ENCODE assay signal across 37 cellular contexts in genomic region chr17:22464041-22464440, GRCh38.
"Had no signal": no experiment of that assay in that cellular context is flagged by ENCODE, and none has a peak within 500 bp of the region (broad histone marks: within the 10 kb centered on the region; RNA-seq: fewer than 3 reads in every experiment).

No MANE protein-coding gene starts in this region.

- H3K4me1 ChIP-seq: ascending aorta had no signal

- H3K27me3 ChIP-seq: ascending aorta, cardiac muscle cell had no signal

- H3K27ac Mint-ChIP-seq: activated CD4-positive, alpha-beta memory T cell treated with anti-CD3 and anti-CD28 coated beads, Interleukin-2, amount 10 ng/mL, durations not matched to agents 7 days and 5 days; activated CD4-positive, alpha-beta T cell treated with anti-CD3 and anti-CD28 coated beads for 36 hours; activated CD4-positive, alpha-beta T cell treated with anti-CD3 and anti-CD28 coated beads, Interleukin-2, amount 10 ng/mL, durations not matched to agents 7 days and 5 days; activated CD8-positive, alpha-beta memory T cell treated with anti-CD3 and anti-CD28 coated beads, Interleukin-2, amount 10 ng/mL, durations not matched to agents 7 days and 5 days; activated CD8-positive, alpha-beta T cell treated with anti-CD3 and anti-CD28 coated beads, Interleukin-2, amount 10 ng/mL, durations not matched to agents 7 days and 5 days; activated naive CD4-positive, alpha-beta T cell treated with anti-CD3 and anti-CD28 coated beads, Interleukin-2, amount 10 ng/mL, durations not matched to agents 7 days and 5 days; activated naive CD4-positive, alpha-beta T cell treated with anti-CD3 and anti-CD28 coated beads, Interleukin-2, amount 50 U/mL, for 24 hours; activated naive CD8-positive, alpha-beta T cell; activated naive CD8-positive, alpha-beta T cell treated with anti-CD3 and anti-CD28 coated beads, Interleukin-2, amount 50 U/mL, for 24 hours; activated T-cell treated with anti-CD3 and anti-CD28 coated beads, Interleukin-2, amount 50 U/mL, for 24 hours; activated T-helper 2 cell treated with anti-CD3 and anti-CD28 coated beads, Interferon-gamma antibody, Interleukin-2, Interleukin-4, amounts not matched to agents 10 μg/mL and 5 μg/mL and 100 μg/mL, durations not matched to agents 14 hours and 24 hours and 36 hours; brain; T-cell; T-helper 2 cell treated with Interferon-gamma antibody and Interleukin-4, amounts not matched to agents 5 μg/mL and 100 μg/mL, for 36 hours; WTC11 had no signal

- H3K4me1 Mint-ChIP-seq: activated CD4-positive, alpha-beta memory T cell treated with anti-CD3 and anti-CD28 coated beads, Interleukin-2, amount 10 ng/mL, durations not matched to agents 7 days and 5 days; activated CD4-positive, alpha-beta T cell treated with anti-CD3 and anti-CD28 coated beads for 36 hours; activated CD4-positive, alpha-beta T cell treated with anti-CD3 and anti-CD28 coated beads, Interleukin-2, amount 10 ng/mL, durations not matched to agents 7 days and 5 days; activated CD8-positive, alpha-beta memory T cell treated with anti-CD3 and anti-CD28 coated beads, Interleukin-2, amount 10 ng/mL, durations not matched to agents 7 days and 5 days; activated naive CD4-positive, alpha-beta T cell treated with anti-CD3 and anti-CD28 coated beads, Interleukin-2, amount 10 ng/mL, durations not matched to agents 7 days and 5 days; activated naive CD4-positive, alpha-beta T cell treated with anti-CD3 and anti-CD28 coated beads, Interleukin-2, amount 50 U/mL, for 24 hours; activated naive CD8-positive, alpha-beta T cell treated with anti-CD3 and anti-CD28 coated beads, Interleukin-2, amount 10 ng/mL, durations not matched to agents 7 days and 5 days; activated naive CD8-positive, alpha-beta T cell treated with anti-CD3 and anti-CD28 coated beads, Interleukin-2, amount 50 U/mL, for 24 hours; brain; central memory CD8-positive, alpha-beta T cell; T-cell; WTC11 had no signal

- H3K4me3 Mint-ChIP-seq: activated CD4-positive, alpha-beta memory T cell treated with anti-CD3 and anti-CD28 coated beads, Interleukin-2, amount 10 ng/mL, durations not matched to agents 7 days and 5 days; activated CD4-positive, alpha-beta T cell treated with anti-CD3 and anti-CD28 coated beads for 36 hours; activated CD4-positive, alpha-beta T cell treated with anti-CD3 and anti-CD28 coated beads, Interleukin-2, amount 10 ng/mL, durations not matched to agents 7 days and 5 days; activated CD8-positive, alpha-beta memory T cell treated with anti-CD3 and anti-CD28 coated beads, Interleukin-2, amount 10 ng/mL, durations not matched to agents 7 days and 5 days; activated CD8-positive, alpha-beta T cell treated with anti-CD3 and anti-CD28 coated beads, Interleukin-2, amount 10 ng/mL, durations not matched to agents 7 days and 5 days; activated naive CD4-positive, alpha-beta T cell treated with anti-CD3 and anti-CD28 coated beads, Interleukin-2, amount 10 ng/mL, durations not matched to agents 7 days and 5 days; activated naive CD4-positive, alpha-beta T cell treated with anti-CD3 and anti-CD28 coated beads, Interleukin-2, amount 50 U/mL, for 24 hours; activated naive CD8-positive, alpha-beta T cell; activated naive CD8-positive, alpha-beta T cell treated with anti-CD3 and anti-CD28 coated beads, Interleukin-2, amount 10 ng/mL, durations not matched to agents 7 days and 5 days; activated naive CD8-positive, alpha-beta T cell treated with anti-CD3 and anti-CD28 coated beads, Interleukin-2, amount 50 U/mL, for 24 hours; activated T-cell treated with anti-CD3 and anti-CD28 coated beads, Interleukin-2, amount 50 U/mL, for 24 hours; brain; central memory CD8-positive, alpha-beta T cell; T-cell; T-helper 2 cell treated with Interferon-gamma antibody and Interleukin-4, amounts not matched to agents 5 μg/mL and 100 μg/mL, for 36 hours; WTC11 had no signal

- DNase-seq: activated CD4-positive, alpha-beta memory T cell treated with anti-CD3 and anti-CD28 coated beads, Interleukin-2, amount 10 ng/mL, durations not matched to agents 7 days and 5 days; activated CD4-positive, alpha-beta T cell treated with anti-CD3 and anti-CD28 coated beads for 1 hour; activated CD4-positive, alpha-beta T cell treated with anti-CD3 and anti-CD28 coated beads for 36 hours; activated CD4-positive, alpha-beta T cell treated with anti-CD3 and anti-CD28 coated beads for 48 hours; activated CD4-positive, alpha-beta T cell treated with anti-CD3 and anti-CD28 coated beads, Interleukin-2, amount 10 ng/mL, durations not matched to agents 7 days and 5 days; activated CD4-positive, alpha-beta T cell treated with anti-CD3 and anti-CD28 coated beads, Interleukin-2, amount 50 U/mL, for 48 hours; activated CD4-positive, CD25-positive, alpha-beta regulatory T cell; activated CD8-positive, alpha-beta memory T cell treated with anti-CD3 and anti-CD28 coated beads for 24 hours; activated CD8-positive, alpha-beta memory T cell treated with anti-CD3 and anti-CD28 coated beads, Interleukin-2, amount 10 ng/mL, durations not matched to agents 7 days and 5 days; activated CD8-positive, alpha-beta memory T cell treated with anti-CD3 and anti-CD28 coated beads, Interleukin-2, amount 50 U/mL, for 48 hours; activated CD8-positive, alpha-beta T cell treated with anti-CD3 and anti-CD28 coated beads, Interleukin-2, amount 10 ng/mL, durations not matched to agents 7 days and 5 days; activated effector memory CD4-positive, alpha-beta T cell treated with Interleukin-2 at 50 U/mL for 16 hours; activated gamma-delta T cell; activated naive CD4-positive, alpha-beta T cell treated with anti-CD3 and anti-CD28 coated beads, Interleukin-2, amount 10 ng/mL, durations not matched to agents 7 days and 5 days; activated naive CD4-positive, alpha-beta T cell treated with Interleukin-2 at 50 U/mL for 16 hours; activated naive CD8-positive, alpha-beta T cell treated with anti-CD3 and anti-CD28 coated beads, Interleukin-2, amount 10 ng/mL, durations not matched to agents 7 days and 5 days; activated naive CD8-positive, alpha-beta T cell treated with anti-CD3 and anti-CD28 coated beads, Interleukin-2, amount 50 U/mL, for 24 hours; activated T-cell treated with anti-CD3 and anti-CD28 coated beads, Interleukin-2, amount 50 U/mL, for 24 hours; activated T-cell treated with anti-CD3 and anti-CD28 coated beads, Interleukin-2, amount 50 U/mL, for 48 hours; amygdala; anterior cingulate cortex; caudate nucleus; cerebellar nuclear complex; T-cell; T-helper 2 cell; T-helper 9 cell; WERI-Rb-1 had no signal

- H3K4me3 ChIP-seq: ascending aorta, cardiac muscle cell had no signal

- H3K36me3 ChIP-seq: ascending aorta, cardiac muscle cell, WERI-Rb-1 had no signal

- H3K9me3 ChIP-seq: ascending aorta had no signal

- H3K27ac ChIP-seq: ascending aorta, cardiac muscle cell, WERI-Rb-1 had no signal

- H3K36me3 Mint-ChIP-seq: activated CD8-positive, alpha-beta memory T cell treated with anti-CD3 and anti-CD28 coated beads, Interleukin-2, amount 10 ng/mL, durations not matched to agents 7 days and 5 days; activated naive CD4-positive, alpha-beta T cell treated with anti-CD3 and anti-CD28 coated beads, Interleukin-2, amount 10 ng/mL, durations not matched to agents 7 days and 5 days; activated naive CD4-positive, alpha-beta T cell treated with anti-CD3 and anti-CD28 coated beads, Interleukin-2, amount 50 U/mL, for 24 hours; activated naive CD8-positive, alpha-beta T cell; activated naive CD8-positive, alpha-beta T cell treated with anti-CD3 and anti-CD28 coated beads, Interleukin-2, amount 10 ng/mL, durations not matched to agents 7 days and 5 days; brain; T-cell had no signal

- H3K27me3 Mint-ChIP-seq: activated CD4-positive, alpha-beta memory T cell treated with anti-CD3 and anti-CD28 coated beads, Interleukin-2, amount 10 ng/mL, durations not matched to agents 7 days and 5 days; activated CD4-positive, alpha-beta T cell treated with anti-CD3 and anti-CD28 coated beads for 36 hours; activated CD4-positive, alpha-beta T cell treated with anti-CD3 and anti-CD28 coated beads, Interleukin-2, amount 10 ng/mL, durations not matched to agents 7 days and 5 days; activated CD8-positive, alpha-beta memory T cell treated with anti-CD3 and anti-CD28 coated beads, Interleukin-2, amount 10 ng/mL, durations not matched to agents 7 days and 5 days; activated naive CD4-positive, alpha-beta T cell treated with anti-CD3 and anti-CD28 coated beads, Interleukin-2, amount 10 ng/mL, durations not matched to agents 7 days and 5 days; activated naive CD4-positive, alpha-beta T cell treated with anti-CD3 and anti-CD28 coated beads, Interleukin-2, amount 50 U/mL, for 24 hours; activated naive CD8-positive, alpha-beta T cell; activated naive CD8-positive, alpha-beta T cell treated with anti-CD3 and anti-CD28 coated beads, Interleukin-2, amount 10 ng/mL, durations not matched to agents 7 days and 5 days; activated naive CD8-positive, alpha-beta T cell treated with anti-CD3 and anti-CD28 coated beads, Interleukin-2, amount 50 U/mL, for 24 hours; activated T-cell treated with anti-CD3 and anti-CD28 coated beads, Interleukin-2, amount 50 U/mL, for 24 hours; brain; central memory CD8-positive, alpha-beta T cell; T-cell had no signal

- ATAC-seq: activated CD4-positive, alpha-beta T cell treated with anti-CD3 and anti-CD28 coated beads for 36 hours; activated CD4-positive, CD25-positive, alpha-beta regulatory T cell treated with anti-CD3 and anti-CD28 coated beads, Interleukin-2, amount 50 U/mL, for 24 hours; activated CD8-positive, alpha-beta memory T cell treated with anti-CD3 and anti-CD28 coated beads, Interleukin-2, amount 10 ng/mL, durations not matched to agents 7 days and 5 days; activated CD8-positive, alpha-beta T cell treated with anti-CD3 and anti-CD28 coated beads, Interleukin-2, amount 10 ng/mL, durations not matched to agents 7 days and 5 days; activated naive CD8-positive, alpha-beta T cell treated with anti-CD3 and anti-CD28 coated beads, Interleukin-2, amount 50 U/mL, for 24 hours; T-cell; WTC11 had no signal
